ENCODE assay signal across 21 cellular contexts in the genomic region with DNA sequence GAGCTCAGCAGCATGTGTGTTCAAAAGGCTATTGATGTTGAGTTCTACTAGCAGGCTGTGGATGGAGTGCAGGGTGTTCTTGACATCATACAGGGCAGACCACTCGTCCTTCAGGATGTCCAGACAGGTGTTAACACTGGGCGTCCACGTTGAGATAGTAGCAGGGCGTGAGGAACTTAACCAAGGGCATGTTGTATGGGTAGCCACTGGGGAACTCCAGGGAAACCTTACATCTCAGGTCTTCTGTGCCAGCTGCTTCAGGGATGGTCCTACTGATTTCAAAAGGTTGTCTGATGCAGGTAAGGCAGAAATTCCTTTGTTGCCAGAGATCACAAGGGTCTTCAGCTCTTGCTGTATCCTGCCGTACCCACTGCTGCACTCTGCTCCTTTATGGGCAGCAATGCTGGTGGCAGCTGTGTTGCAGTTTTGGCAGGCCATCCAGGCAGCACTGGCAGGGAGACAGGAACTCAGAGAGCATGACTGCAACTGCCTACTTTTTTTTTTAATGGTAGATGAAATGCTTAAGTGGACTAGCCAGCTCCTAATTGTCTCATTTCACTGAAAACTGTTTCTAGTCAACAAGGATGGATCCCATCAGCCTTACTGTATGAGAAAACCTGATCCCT. TPM values are rescaled to one million over a fixed set of nuclear protein-coding genes. Genes with fewer than 3 reads are reported as not detected.
DNase-seq lines count a peak whose midpoint lies in the region; ATAC-seq and TF ChIP-seq lines count a peak whose summit lies in the region.
"Had no signal": no experiment of that assay in that cellular context is flagged by ENCODE, and none has a peak within 500 bp of the region (broad histone marks: within the 10 kb centered on the region; RNA-seq: fewer than 3 reads in every experiment).

No MANE protein-coding gene starts in this region.

- no peak for TF ChIP-seq EP300 in stomach (IDR thresholded peaks at IDR 0.05)

- H3K27me3 Mint-ChIP-seq in MCF 10A (ENCODE audit: insufficient read depth, unreplicated experiment) (no peaks in the 10 kb centered on the region), HFFc6 (ENCODE audit: insufficient read depth) (peaks cover 11% of the 10 kb centered on the region), osteocyte (ENCODE audit: unreplicated experiment) (peaks cover 20% of the 10 kb centered on the region)

- BruUV-seq in MCF 10A (replicated peaks; lab: Mats Ljungman, UMichigan): no TSS peak

- H3K36me3 ChIP-seq in breast epithelium (no peaks in the 10 kb centered on the region), heart right ventricle (no peaks in the 10 kb centered on the region), stomach (no peaks in the 10 kb centered on the region)
- H3K36me3 ChIP-seq: thoracic aorta had no signal

- H3K4me1 ChIP-seq in breast epithelium: no peaks in the 10 kb centered on the region
- H3K4me1 ChIP-seq in heart right ventricle: peaks cover 0 to 5% (median 0%) of the 10 kb centered on the region in 9 donors
- peaks cover 0 to 5% (median 0%) of the 10 kb centered on the region in 4 donors for H3K4me1 ChIP-seq in stomach

- TF ChIP-seq POLR2A in breast epithelium (IDR thresholded peaks at IDR 0.05) (no peak), stomach (IDR thresholded peaks at IDR 0.05) (no peak)

- no peak overlapping the region for H3K27ac Mint-ChIP-seq in MCF 10A (ENCODE audit: low read depth, unreplicated experiment)
- no peak overlapping the region for H3K27ac Mint-ChIP-seq in HFFc6
- no peak overlapping the region for H3K27ac Mint-ChIP-seq in osteocyte (ENCODE audit: unreplicated experiment)
- H3K27ac Mint-ChIP-seq: activated naive CD8-positive, alpha-beta T cell treated with anti-CD3 and anti-CD28 coated beads, Interleukin-2, amount 10 ng/mL, durations not matched to agents 7 days and 5 days had no signal

- H3K36me3 Mint-ChIP-seq in MCF 10A (ENCODE audit: insufficient read depth, unreplicated experiment): no peaks in the 10 kb centered on the region
- H3K36me3 Mint-ChIP-seq in HFFc6 (ENCODE audit: low read depth): no peaks in the 10 kb centered on the region
- H3K36me3 Mint-ChIP-seq in osteocyte (ENCODE audit: unreplicated experiment): peaks cover 4% of the 10 kb centered on the region

- WGBS in heart right ventricle, 2 donors: 41 to 64% methylated on average over 5 of the region's 5 CpGs
- 52 to 67% (median 58%) methylated on average over 5 of the region's 5 CpGs for WGBS in stomach, 5 donors

- no peaks in the 10 kb centered on the region for H3K4me1 Mint-ChIP-seq in MCF 10A (ENCODE audit: insufficient read depth, unreplicated experiment)
- no peaks in the 10 kb centered on the region for H3K4me1 Mint-ChIP-seq in HFFc6 (ENCODE audit: low read depth)
- no peaks in the 10 kb centered on the region for H3K4me1 Mint-ChIP-seq in osteocyte (ENCODE audit: unreplicated experiment)
- H3K4me1 Mint-ChIP-seq: activated naive CD8-positive, alpha-beta T cell treated with anti-CD3 and anti-CD28 coated beads, Interleukin-2, amount 10 ng/mL, durations not matched to agents 7 days and 5 days; central memory CD8-positive, alpha-beta T cell had no signal

- no peaks in the 10 kb centered on the region for H3K27me3 ChIP-seq in breast epithelium
- H3K27me3 ChIP-seq in heart right ventricle: no peaks in the 10 kb centered on the region
- no peaks in the 10 kb centered on the region for H3K27me3 ChIP-seq in stomach

- peak overlapping the region; percentile 32 to 52 for H3K27ac ChIP-seq in breast epithelium
- no peak overlapping the region for H3K27ac ChIP-seq in heart right ventricle
- no peak overlapping the region for H3K27ac ChIP-seq in stomach
- H3K27ac ChIP-seq: thoracic aorta had no signal

- TF ChIP-seq CTCF in breast epithelium (IDR thresholded peaks at IDR 0.05): no peak
- TF ChIP-seq CTCF in MCF 10A (IDR thresholded peaks at IDR 0.05; ENCODE audit: unreplicated experiment): no peak
- no peak for TF ChIP-seq CTCF in heart right ventricle (IDR thresholded peaks at IDR 0.05)
- no peak for TF ChIP-seq CTCF in stomach (IDR thresholded peaks at IDR 0.05)
- no peak for TF ChIP-seq CTCF in HFFc6 (IDR thresholded peaks at IDR 0.05)
- no peak for TF ChIP-seq CTCF in osteocyte (IDR thresholded peaks at IDR 0.05)

- H3K4me3 Mint-ChIP-seq in MCF 10A (ENCODE audit: unreplicated experiment) (no peak overlapping the region), HFFc6 (no peak overlapping the region), osteocyte (ENCODE audit: unreplicated experiment) (no peak overlapping the region)
- H3K4me3 Mint-ChIP-seq: activated naive CD8-positive, alpha-beta T cell treated with anti-CD3 and anti-CD28 coated beads, Interleukin-2, amount 10 ng/mL, durations not matched to agents 7 days and 5 days; central memory CD8-positive, alpha-beta T cell; nephron had no signal

- H3K4me3 ChIP-seq in breast epithelium (no peak overlapping the region), heart right ventricle (no peak overlapping the region), stomach (no peak overlapping the region)
- H3K4me3 ChIP-seq: thoracic aorta had no signal

- ATAC-seq in heart right ventricle: peak in 4 of 8 donors; percentile 59 to 76 (median 75)
- ATAC-seq in esophagus mucosa: no peak

- intact Hi-C loops in breast epithelium (cut with DNase I; ENCODE audit: low total_unique reads) (no loop called here), MCF 10A (cut with micrococcal nuclease) (no loop called here), heart right ventricle (cut with DNase I) (no loop called here), stomach (cut with DNase I; ENCODE audit: low total_unique reads) (no loop called here)

- no peaks in the 10 kb centered on the region for H3K9me3 Mint-ChIP-seq in MCF 10A (ENCODE audit: unreplicated experiment)
- peaks cover 4% of the 10 kb centered on the region; the same call in 1 of the 2 replicates for H3K9me3 Mint-ChIP-seq in HFFc6
- no peaks in the 10 kb centered on the region for H3K9me3 Mint-ChIP-seq in osteocyte (ENCODE audit: unreplicated experiment)

- H3K9me3 ChIP-seq in breast epithelium (no peaks in the 10 kb centered on the region), heart right ventricle (peaks cover 0 to 5% (median 0%) of the 10 kb centered on the region in 11 donors), stomach (no peaks in the 10 kb centered on the region)
- H3K9me3 ChIP-seq: thoracic aorta had no signal

- DNase-seq in breast epithelium (ENCODE audit: low spot score in 2 of 2) (peak in 1 of 2 donors; percentile 43), MCF 10A (ENCODE audit: unreplicated experiment) (no peak), NCI-H2196 treated with DMSO at 0.1 percent for 48 hours (lab: John Stamatoyannopoulos, UW; ENCODE audit: unreplicated experiment) (peak; percentile 58), heart right ventricle (peak; percentile 25 to 42), stomach (peak; percentile 59), HFFc6 (no peak), osteocyte (ENCODE audit: extremely low spot score, unreplicated experiment) (no peak)
- DNase-seq: 8988T; activated CD4-positive, alpha-beta T cell treated with anti-CD3 and anti-CD28 coated beads, Interleukin-2, amount 50 U/mL, for 4 hours; activated naive CD8-positive, alpha-beta T cell treated with anti-CD3 and anti-CD28 coated beads, Interleukin-2, amount 10 ng/mL, durations not matched to agents 7 days and 5 days; activated T-cell treated with anti-CD3 and anti-CD28 coated beads, Interleukin-2, amount 50 U/mL, for 48 hours; foreskin melanocyte; GF-D8; NCI-H146; NCI-H526; stimulated activated CD4-positive, alpha-beta T cell treated with anti-CD3 and anti-CD28 coated beads, Interleukin-4, amount 100 ng/mL, for 1 hour; stimulated activated CD8-positive, alpha-beta memory T cell treated with anti-CD3 and anti-CD28 coated beads, Interleukin-4, amount 100 ng/mL, for 48 hours had no signal

- CTCF ChIA-PET in MCF 10A (lab: Yijun Ruan, JAX): interaction anchor here (0.8 kb wide), 1 partner anchor 86 kb away, joined by 3 read pairs; no protein-coding TSS in a partner anchor

- POLR2A ChIA-PET in MCF 10A (lab: Yijun Ruan, JAX): interaction anchor here (1.2 to 1.7 kb wide), 4 partner anchors 31 to 85 kb away, joined by 3 to 7 read pairs (median 3); no protein-coding TSS in a partner anchor

RNA-seq across cellular contexts. Expression of gene RBBP8, which starts 32.5 kb away (rescaled TPM):
- total RNA-seq in breast epithelium (100 to 1,000 TPM in 1 of 3 donors, 10 to 100 TPM in 2; 19.4 to 117 (median 76.4) TPM), MCF 10A (2022) (42.0 and 59.7 TPM in 2 replicates), heart right ventricle (10 to 100 TPM in 1 of 10 donors, 1 to 10 TPM in 9; 4.0 to 13.5 (median 7.1) TPM), stomach (10 to 100 TPM in 4 of 5 donors, 1 to 10 TPM in 1; 6.4 to 54.0 (median 30.5) TPM), esophagus mucosa (46.2 TPM), osteocyte (19.3 and 21.9 TPM in 2 replicates)
- polyA plus RNA-seq in heart right ventricle (10 to 100 TPM in 1 of 2 donors, 1 to 10 TPM in 1; 7.8 to 12.7 TPM), stomach (10 to 100 TPM; 26.3 to 34.0 (median 29.8) TPM)
- total RNA-seq in HFFc6 (2021; fragmentation: NEBNext Ultra II Directional; extraction: Animal tissue kit (Norgen Biotek cat#: 25700)): 10 to 100 TPM; 13.9 to 27.0 (median 25.2) TPM

Comparison
In these comparisons a context has a peak if more than half of its experiments do, and no peak if none do; other contexts are left out.
1. DNase-seq: peak in NCI-H2196 treated with DMSO at 0.1 percent for 48 hours (single experiment), heart right ventricle (2 of 2) and stomach (single experiment); none in MCF 10A (single experiment), HFFc6 (single experiment) and osteocyte (single experiment).
2. H3K27ac ChIP-seq: peak in breast epithelium (2 of 2); none in heart right ventricle (0 of 10) and stomach (0 of 5).